In the genomic region with DNA sequence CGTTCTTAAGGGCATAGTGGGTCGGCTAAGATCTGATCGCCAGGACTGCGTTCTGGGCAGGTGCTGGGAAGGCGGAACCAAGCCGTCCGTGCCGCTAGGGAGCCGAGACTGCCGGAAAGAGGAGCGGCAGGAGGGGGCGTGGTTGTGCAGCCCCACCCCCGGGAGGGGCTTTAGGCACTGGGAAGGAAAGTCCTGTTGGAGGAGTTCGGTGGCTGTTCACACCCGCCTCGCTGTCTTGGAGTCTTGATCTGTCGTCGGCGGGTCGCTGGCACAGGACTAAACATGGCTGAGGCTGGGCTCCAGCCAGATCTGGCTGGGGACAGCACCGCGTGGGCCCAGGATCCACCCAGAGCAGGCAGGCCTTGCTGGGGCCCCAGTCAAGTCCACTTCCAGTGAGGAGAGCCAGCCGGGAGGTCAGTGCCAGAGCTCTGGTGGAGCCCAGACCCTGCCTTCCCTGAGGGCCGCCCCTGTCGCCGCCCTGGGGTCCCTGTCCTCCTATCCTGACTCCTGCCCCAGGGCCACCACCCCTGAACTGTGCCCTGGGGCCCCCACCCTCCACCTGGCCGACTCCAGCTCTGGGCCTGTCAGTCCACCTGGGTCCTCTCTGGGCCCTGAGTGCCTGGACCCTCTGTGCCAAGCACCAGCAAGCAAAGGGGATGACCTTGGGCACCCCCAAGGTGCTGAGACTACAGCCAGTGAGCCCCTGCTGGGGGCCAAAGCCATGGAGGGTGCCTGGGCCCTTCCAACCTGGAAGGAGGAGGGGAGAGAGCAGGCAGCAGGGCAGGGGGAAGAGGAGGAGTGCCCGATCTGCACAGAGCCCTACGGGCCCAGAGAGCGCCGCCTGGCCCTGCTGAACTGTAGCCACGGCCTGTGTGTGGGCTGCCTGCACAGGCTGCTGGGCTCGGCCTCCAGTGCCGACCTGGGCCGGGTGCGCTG, we compare ENCODE assay signal across 1 cellular context.
TF ChIP-seq lines count a peak whose summit lies in the region.

No MANE protein-coding gene starts in this region.

TF ChIP-seq in HepG2, 621 proteins besides CTCF, POLR2A, EP300 and RAD21 (continued from another document and continues in another):
- 0 out of 2 replicates have a peak, but pooled peaks have one; percentile 26 for TF ChIP-seq MAF1 (CRISPR knock-in tag; IDR thresholded peaks at IDR 0.05; ENCODE audit: borderline replicate concordance)
- TF ChIP-seq, protein P1, sequence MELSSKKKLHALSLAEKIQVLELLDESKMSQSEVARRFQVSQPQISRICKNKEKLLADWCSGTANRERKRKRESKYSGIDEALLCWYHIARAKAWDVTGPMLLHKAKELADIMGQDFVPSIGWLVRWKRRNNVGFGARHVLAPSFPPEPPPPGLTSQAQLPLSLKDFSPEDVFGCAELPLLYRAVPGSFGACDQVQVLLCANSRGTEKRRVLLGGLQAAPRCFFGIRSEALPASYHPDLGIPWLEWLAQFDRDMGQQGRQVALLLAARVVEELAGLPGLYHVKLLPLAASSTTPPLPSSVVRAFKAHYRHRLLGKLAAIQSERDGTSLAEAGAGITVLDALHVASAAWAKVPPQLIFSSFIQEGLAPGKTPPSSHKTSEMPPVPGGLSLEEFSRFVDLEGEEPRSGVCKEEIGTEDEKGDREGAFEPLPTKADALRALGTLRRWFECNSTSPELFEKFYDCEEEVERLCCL (CRISPR knock-in tag; IDR thresholded peaks at IDR 0.05; ENCODE audit: borderline replicate concordance): no peak
- 0 out of 2 replicates have a peak, but pooled peaks have one; percentile 20 for TF ChIP-seq ZNF431 (CRISPR knock-in tag; IDR thresholded peaks at IDR 0.05; ENCODE audit: borderline replicate concordance, low read depth)
- TF ChIP-seq WIZ (CRISPR knock-in tag; IDR thresholded peaks at IDR 0.05): no peak
- no peak for TF ChIP-seq ZNF792 (CRISPR knock-in tag; IDR thresholded peaks at IDR 0.05)
- TF ChIP-seq ZNF18 (CRISPR knock-in tag; IDR thresholded peaks at IDR 0.05; ENCODE audit: insufficient replicate concordance): peak; percentile 94
- TF ChIP-seq, protein P2, sequence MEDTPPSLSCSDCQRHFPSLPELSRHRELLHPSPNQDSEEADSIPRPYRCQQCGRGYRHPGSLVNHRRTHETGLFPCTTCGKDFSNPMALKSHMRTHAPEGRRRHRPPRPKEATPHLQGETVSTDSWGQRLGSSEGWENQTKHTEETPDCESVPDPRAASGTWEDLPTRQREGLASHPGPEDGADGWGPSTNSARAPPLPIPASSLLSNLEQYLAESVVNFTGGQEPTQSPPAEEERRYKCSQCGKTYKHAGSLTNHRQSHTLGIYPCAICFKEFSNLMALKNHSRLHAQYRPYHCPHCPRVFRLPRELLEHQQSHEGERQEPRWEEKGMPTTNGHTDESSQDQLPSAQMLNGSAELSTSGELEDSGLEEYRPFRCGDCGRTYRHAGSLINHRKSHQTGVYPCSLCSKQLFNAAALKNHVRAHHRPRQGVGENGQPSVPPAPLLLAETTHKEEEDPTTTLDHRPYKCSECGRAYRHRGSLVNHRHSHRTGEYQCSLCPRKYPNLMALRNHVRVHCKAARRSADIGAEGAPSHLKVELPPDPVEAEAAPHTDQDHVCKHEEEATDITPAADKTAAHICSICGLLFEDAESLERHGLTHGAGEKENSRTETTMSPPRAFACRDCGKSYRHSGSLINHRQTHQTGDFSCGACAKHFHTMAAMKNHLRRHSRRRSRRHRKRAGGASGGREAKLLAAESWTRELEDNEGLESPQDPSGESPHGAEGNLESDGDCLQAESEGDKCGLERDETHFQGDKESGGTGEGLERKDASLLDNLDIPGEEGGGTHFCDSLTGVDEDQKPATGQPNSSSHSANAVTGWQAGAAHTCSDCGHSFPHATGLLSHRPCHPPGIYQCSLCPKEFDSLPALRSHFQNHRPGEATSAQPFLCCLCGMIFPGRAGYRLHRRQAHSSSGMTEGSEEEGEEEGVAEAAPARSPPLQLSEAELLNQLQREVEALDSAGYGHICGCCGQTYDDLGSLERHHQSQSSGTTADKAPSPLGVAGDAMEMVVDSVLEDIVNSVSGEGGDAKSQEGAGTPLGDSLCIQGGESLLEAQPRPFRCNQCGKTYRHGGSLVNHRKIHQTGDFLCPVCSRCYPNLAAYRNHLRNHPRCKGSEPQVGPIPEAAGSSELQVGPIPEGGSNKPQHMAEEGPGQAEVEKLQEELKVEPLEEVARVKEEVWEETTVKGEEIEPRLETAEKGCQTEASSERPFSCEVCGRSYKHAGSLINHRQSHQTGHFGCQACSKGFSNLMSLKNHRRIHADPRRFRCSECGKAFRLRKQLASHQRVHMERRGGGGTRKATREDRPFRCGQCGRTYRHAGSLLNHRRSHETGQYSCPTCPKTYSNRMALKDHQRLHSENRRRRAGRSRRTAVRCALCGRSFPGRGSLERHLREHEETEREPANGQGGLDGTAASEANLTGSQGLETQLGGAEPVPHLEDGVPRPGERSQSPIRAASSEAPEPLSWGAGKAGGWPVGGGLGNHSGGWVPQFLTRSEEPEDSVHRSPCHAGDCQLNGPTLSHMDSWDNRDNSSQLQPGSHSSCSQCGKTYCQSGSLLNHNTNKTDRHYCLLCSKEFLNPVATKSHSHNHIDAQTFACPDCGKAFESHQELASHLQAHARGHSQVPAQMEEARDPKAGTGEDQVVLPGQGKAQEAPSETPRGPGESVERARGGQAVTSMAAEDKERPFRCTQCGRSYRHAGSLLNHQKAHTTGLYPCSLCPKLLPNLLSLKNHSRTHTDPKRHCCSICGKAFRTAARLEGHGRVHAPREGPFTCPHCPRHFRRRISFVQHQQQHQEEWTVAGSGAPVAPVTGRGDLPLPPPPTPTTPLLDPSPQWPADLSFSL (CRISPR knock-in tag; IDR thresholded peaks at IDR 0.05): no peak
- 0 out of 2 replicates have a peak, but pooled peaks have one; percentile 17 for TF ChIP-seq ZNF558 (CRISPR knock-in tag; IDR thresholded peaks at IDR 0.05; ENCODE audit: borderline replicate concordance)
- TF ChIP-seq SIX1 (CRISPR knock-in tag; IDR thresholded peaks at IDR 0.05; ENCODE audit: borderline replicate concordance): no peak
- TF ChIP-seq KLF6 (CRISPR knock-in tag; IDR thresholded peaks at IDR 0.05): no peak
- no peak for TF ChIP-seq SRSF4 (IDR thresholded peaks at IDR 0.05; ENCODE audit: low read depth, low read length, poor library complexity, severe bottlenecking)
- 0 out of 2 replicates have a peak, but pooled peaks have one; percentile 51 for TF ChIP-seq CHCHD3 (CRISPR knock-in tag; IDR thresholded peaks at IDR 0.05)
- no peak for TF ChIP-seq RARA (CRISPR knock-in tag; IDR thresholded peaks at IDR 0.05)
- TF ChIP-seq ELF4 (CRISPR knock-in tag; IDR thresholded peaks at IDR 0.05; ENCODE audit: borderline replicate concordance): no peak
- TF ChIP-seq ZNF556 (CRISPR knock-in tag; IDR thresholded peaks at IDR 0.05; ENCODE audit: borderline replicate concordance): peak; percentile 10; the same call in 1 of the 2 replicates
- TF ChIP-seq LBX2 (CRISPR knock-in tag; IDR thresholded peaks at IDR 0.05; ENCODE audit: borderline replicate concordance): peak; percentile 77; the same call in 1 of the 2 replicates
- peak; percentile 35; the same call in 1 of the 2 replicates for TF ChIP-seq IRF2 (CRISPR knock-in tag; IDR thresholded peaks at IDR 0.05)
- no peak for TF ChIP-seq NONO (IDR thresholded peaks at IDR 0.05)
- no peak; the same call in 1 of the 2 replicates for TF ChIP-seq NONO (CRISPR knock-in tag; conservative IDR thresholded peaks at IDR 0.05)
- TF ChIP-seq ZNF572 (CRISPR knock-in tag; IDR thresholded peaks at IDR 0.05): peak; percentile 51; the same call in 1 of the 2 replicates
- TF ChIP-seq FOSL1 (CRISPR knock-in tag; IDR thresholded peaks at IDR 0.05; ENCODE audit: borderline replicate concordance): no peak
- TF ChIP-seq JDP2 (CRISPR knock-in tag; IDR thresholded peaks at IDR 0.05; ENCODE audit: borderline replicate concordance): no peak
- TF ChIP-seq FUBP1 (CRISPR knock-in tag; IDR thresholded peaks at IDR 0.05; ENCODE audit: borderline replicate concordance): no peak
- no peak for TF ChIP-seq SOX6 (IDR thresholded peaks at IDR 0.05)
- peak; percentile 40; the same call in 1 of the 2 replicates for TF ChIP-seq SOX6 (CRISPR knock-in tag; IDR thresholded peaks at IDR 0.05)
- no peak for TF ChIP-seq ZFAT (CRISPR knock-in tag; conservative IDR thresholded peaks at IDR 0.05)
- no peak for TF ChIP-seq SUZ12 (IDR thresholded peaks at IDR 0.05; ENCODE audit: low read depth, low read length)
- TF ChIP-seq NR2F6 (IDR thresholded peaks at IDR 0.05): 0 out of 2 replicates have a peak, but pooled peaks have one; percentile 22
- TF ChIP-seq NR2F6 (CRISPR knock-in tag; IDR thresholded peaks at IDR 0.05): no peak
- no peak for TF ChIP-seq E2F5 (CRISPR knock-in tag; conservative IDR thresholded peaks at IDR 0.05)
- no peak for TF ChIP-seq MTF2 (CRISPR knock-in tag; IDR thresholded peaks at IDR 0.05; ENCODE audit: borderline replicate concordance)
- TF ChIP-seq, protein P3, sequence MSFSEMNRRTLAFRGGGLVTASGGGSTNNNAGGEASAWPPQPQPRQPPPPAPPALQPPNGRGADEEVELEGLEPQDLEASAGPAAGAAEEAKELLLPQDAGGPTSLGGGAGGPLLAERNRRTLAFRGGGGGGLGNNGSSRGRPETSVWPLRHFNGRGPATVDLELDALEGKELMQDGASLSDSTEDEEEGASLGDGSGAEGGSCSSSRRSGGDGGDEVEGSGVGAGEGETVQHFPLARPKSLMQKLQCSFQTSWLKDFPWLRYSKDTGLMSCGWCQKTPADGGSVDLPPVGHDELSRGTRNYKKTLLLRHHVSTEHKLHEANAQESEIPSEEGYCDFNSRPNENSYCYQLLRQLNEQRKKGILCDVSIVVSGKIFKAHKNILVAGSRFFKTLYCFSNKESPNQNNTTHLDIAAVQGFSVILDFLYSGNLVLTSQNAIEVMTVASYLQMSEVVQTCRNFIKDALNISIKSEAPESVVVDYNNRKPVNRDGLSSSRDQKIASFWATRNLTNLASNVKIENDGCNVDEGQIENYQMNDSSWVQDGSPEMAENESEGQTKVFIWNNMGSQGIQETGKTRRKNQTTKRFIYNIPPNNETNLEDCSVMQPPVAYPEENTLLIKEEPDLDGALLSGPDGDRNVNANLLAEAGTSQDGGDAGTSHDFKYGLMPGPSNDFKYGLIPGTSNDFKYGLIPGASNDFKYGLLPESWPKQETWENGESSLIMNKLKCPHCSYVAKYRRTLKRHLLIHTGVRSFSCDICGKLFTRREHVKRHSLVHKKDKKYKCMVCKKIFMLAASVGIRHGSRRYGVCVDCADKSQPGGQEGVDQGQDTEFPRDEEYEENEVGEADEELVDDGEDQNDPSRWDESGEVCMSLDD (CRISPR knock-in tag; IDR thresholded peaks at IDR 0.05; ENCODE audit: borderline replicate concordance): no peak
- no peak for TF ChIP-seq ATAD3A (CRISPR knock-in tag; IDR thresholded peaks at IDR 0.05)
- TF ChIP-seq MED8 (CRISPR knock-in tag; IDR thresholded peaks at IDR 0.05; ENCODE audit: insufficient replicate concordance): no peak
- peak; percentile 67 for TF ChIP-seq ZNF687 (CRISPR knock-in tag; IDR thresholded peaks at IDR 0.05)
